ENCODE assay signal across 8 cellular contexts in the genomic region with DNA sequence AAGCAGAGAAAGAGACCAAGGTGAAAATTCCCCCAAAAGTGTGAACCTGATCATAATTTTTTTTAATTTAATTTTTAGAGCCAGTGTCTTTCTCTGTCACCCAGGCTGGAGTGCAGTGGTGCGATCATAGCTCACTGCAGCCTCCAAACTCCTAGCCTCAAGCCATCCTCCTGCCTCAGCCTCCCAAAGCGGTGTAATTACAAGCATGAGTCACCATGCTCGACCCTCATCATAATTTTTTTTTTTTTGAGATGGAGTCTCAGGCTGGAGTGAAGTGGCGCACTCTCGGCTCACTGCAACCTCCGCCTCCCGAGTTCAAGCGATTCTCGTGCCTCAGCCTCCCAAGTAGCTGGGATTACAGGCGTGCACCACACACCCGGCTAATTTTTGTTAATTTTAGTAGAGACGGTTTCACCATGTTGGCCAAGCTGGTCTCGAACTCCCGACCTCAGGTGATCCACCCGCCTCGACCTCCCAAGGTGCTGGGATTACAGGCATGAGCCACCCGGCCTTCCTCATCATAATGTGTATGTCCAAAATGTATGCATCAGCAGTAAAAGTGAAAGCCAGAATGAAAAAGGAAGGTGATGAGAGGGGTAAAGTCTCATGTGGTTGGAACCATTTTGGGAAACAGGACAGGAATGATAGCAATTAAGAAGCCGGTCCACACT. TPM values are rescaled to one million over a fixed set of nuclear protein-coding genes. Genes with fewer than 3 reads are reported as not detected.
DNase-seq lines count a peak whose midpoint lies in the region; ATAC-seq, FAIRE-seq and TF ChIP-seq lines count a peak whose summit lies in the region.
"Not testable (repeated sequence)": the region's sequence is repeated elsewhere in the genome, so short reads cannot be mapped to it uniquely, and the experiment has no call there.

No MANE protein-coding gene starts in this region.

- H3K4ac ChIP-seq in neuronal stem cell (ENCODE audit: low read length), result not testable (repeated sequence)

- ATAC-seq in T-helper 17 cell; activated naive CD8-positive, alpha-beta T cell treated with anti-CD3 and anti-CD28 coated beads, Interleukin-2, amount 50 U/mL, for 24 hours: not testable (repeated sequence)

- not testable (repeated sequence) for H3K9ac ChIP-seq in endodermal cell (ENCODE audit: extremely low read depth, low read length, poor library complexity, severe bottlenecking); neuronal stem cell (ENCODE audit: low read depth, low read length, poor library complexity)
- H3K9ac ChIP-seq in kidney (ENCODE audit: low read length in 2 of 2) (peak overlapping the region; percentile 82 to 97), subcutaneous abdominal adipose tissue (ENCODE audit: low read length in 5 of 5) (peak overlapping the region; percentile 82 to 99 (median 96))

- H3K4me1 Mint-ChIP-seq in T-helper 17 cell, result peaks cover 28% of the 10 kb centered on the region
- peaks cover 31% of the 10 kb centered on the region for H3K4me1 Mint-ChIP-seq in activated naive CD8-positive, alpha-beta T cell treated with anti-CD3 and anti-CD28 coated beads, Interleukin-2, amount 50 U/mL, for 24 hours
- H3K4me1 Mint-ChIP-seq in endodermal cell, result peaks cover 14% of the 10 kb centered on the region

- 82% methylated on average over 12 to 18 of the region's 18 CpGs for WGBS in endodermal cell (ENCODE audit: insufficient coverage in 1 of 2, insufficient read length in 1 of 2), 2 experiments
- whole genome bisulfite sequencing in neuronal stem cell (ENCODE audit: extremely low coverage in 2 of 2, insufficient read length in 2 of 2, insufficient replicate concordance in 1 of 2), 2 donors, result no CpG with 5 or more reads among the region's 18 CpGs

- not testable (repeated sequence) for H2AK5ac ChIP-seq in neuronal stem cell (ENCODE audit: low read depth, low read length)

- not testable (repeated sequence) for H4K91ac ChIP-seq in neuronal stem cell (ENCODE audit: low read depth, low read length, poor library complexity)

- intact Hi-C loops in kidney (cut with DNase I), result not testable (repeated sequence)

- not testable (repeated sequence) for H3K27me3 Mint-ChIP-seq in T-helper 17 cell; activated naive CD8-positive, alpha-beta T cell treated with anti-CD3 and anti-CD28 coated beads, Interleukin-2, amount 50 U/mL, for 24 hours; endodermal cell (ENCODE audit: insufficient read depth)

- not testable (repeated sequence) for H3K79me1 ChIP-seq in neuronal stem cell (ENCODE audit: low read depth, low read length)

- peak overlapping the region; percentile 94 for H3K27ac ChIP-seq in HL-60 (replicated peaks)
- not testable (repeated sequence) for H3K27ac ChIP-seq in endodermal cell (ENCODE audit: low read depth, low read length)
- H3K27ac ChIP-seq in kidney (ENCODE audit: low read depth in 2 of 2, low read length in 2 of 2), result peak overlapping the region; percentile 86 to 93
- H3K27ac ChIP-seq in neuronal stem cell (replicated peaks; ENCODE audit: low read length), result peak overlapping the region; percentile 43
- H3K27ac ChIP-seq in subcutaneous abdominal adipose tissue (ENCODE audit: low read depth, low read length), result peak overlapping the region; percentile 97

- not testable (repeated sequence) for H3K18ac ChIP-seq in neuronal stem cell (ENCODE audit: low read length)

- not testable (repeated sequence) for H3K9me3 ChIP-seq in T-helper 17 cell (ENCODE audit: control insufficient read depth, low read length, poor library complexity, severe bottlenecking); endodermal cell (ENCODE audit: control insufficient read depth, low read length); kidney (ENCODE audit: control insufficient read depth in 1 of 2, low read length in 2 of 2); neuronal stem cell (replicated peaks in 1 of 2; ENCODE audit: control insufficient read depth in 2 of 2, insufficient read depth in 1 of 2, low read depth in 1 of 2, low read length in 2 of 2); subcutaneous abdominal adipose tissue (ENCODE audit: control insufficient read depth in 5 of 5, low read length in 5 of 5)

- POLR2A ChIA-PET in BJ (lab: Charles Lee), result not testable (repeated sequence)

- H3K14ac ChIP-seq in neuronal stem cell (ENCODE audit: low read length), result not testable (repeated sequence)

- not testable (repeated sequence) for H2BK120ac ChIP-seq in neuronal stem cell (ENCODE audit: low read depth, low read length)

- H3K36me3 Mint-ChIP-seq in T-helper 17 cell (ENCODE audit: low read depth), result not testable (repeated sequence)
- peaks cover 24% of the 10 kb centered on the region for H3K36me3 Mint-ChIP-seq in activated naive CD8-positive, alpha-beta T cell treated with anti-CD3 and anti-CD28 coated beads, Interleukin-2, amount 50 U/mL, for 24 hours (ENCODE audit: low read depth)
- peaks cover 22% of the 10 kb centered on the region for H3K36me3 Mint-ChIP-seq in endodermal cell (ENCODE audit: low read depth)

- not testable (repeated sequence) for H4K8ac ChIP-seq in neuronal stem cell (ENCODE audit: low read depth, low read length)

- H3K36me3 ChIP-seq in BJ (ENCODE audit: control insufficient read depth, insufficient read depth, low read length), result not testable (repeated sequence)
- H3K36me3 ChIP-seq in endodermal cell (ENCODE audit: control insufficient read depth, insufficient read depth, low read length) (peaks cover 28% of the 10 kb centered on the region), kidney (ENCODE audit: control insufficient read depth in 1 of 2, insufficient read depth in 2 of 2, low read length in 2 of 2) (peaks cover 3 to 14% of the 10 kb centered on the region in 2 donors), neuronal stem cell (replicated peaks in 1 of 2; ENCODE audit: control insufficient read depth in 2 of 2, insufficient read depth in 2 of 2, low read length in 2 of 2) (peaks cover 8 to 31% of the 10 kb centered on the region in 2 donors), subcutaneous abdominal adipose tissue (ENCODE audit: control insufficient read depth in 5 of 5, insufficient read depth in 5 of 5, low read length in 5 of 5) (peaks cover 4 to 19% (median 12%) of the 10 kb centered on the region in 5 donors)

- not testable (repeated sequence) for H2BK12ac ChIP-seq in neuronal stem cell (ENCODE audit: low read length)

- H3K27ac Mint-ChIP-seq in T-helper 17 cell, result peak overlapping the region; percentile 98
- H3K27ac Mint-ChIP-seq in activated naive CD8-positive, alpha-beta T cell treated with anti-CD3 and anti-CD28 coated beads, Interleukin-2, amount 50 U/mL, for 24 hours, result peak overlapping the region; percentile 93
- peak overlapping the region; percentile 100 for H3K27ac Mint-ChIP-seq in endodermal cell

- not testable (repeated sequence) for H3K4me1 ChIP-seq in endodermal cell (ENCODE audit: control insufficient read depth, insufficient read depth, low read length); kidney (ENCODE audit: control insufficient read depth in 1 of 2, insufficient read depth in 1 of 2, low read depth in 1 of 2, low read length in 2 of 2); neuronal stem cell (ENCODE audit: control insufficient read depth in 2 of 2, insufficient read depth in 1 of 2, low read depth in 1 of 2, low read length in 2 of 2)
- peaks cover 4 to 27% (median 24%) of the 10 kb centered on the region in 5 donors for H3K4me1 ChIP-seq in subcutaneous abdominal adipose tissue (ENCODE audit: control insufficient read depth in 5 of 5, insufficient read depth in 5 of 5, low read length in 5 of 5)

- H3K4me2 ChIP-seq in neuronal stem cell (ENCODE audit: insufficient read depth, low read length, poor library complexity, severe bottlenecking), result peak overlapping the region; percentile 97

- peak overlapping the region; percentile 63 for H3K4me3 ChIP-seq in BJ (ENCODE audit: low read depth, low read length)
- H3K4me3 ChIP-seq in HL-60 (replicated peaks; ENCODE audit: insufficient read depth, low read length), result peak overlapping the region; percentile 88
- H3K4me3 ChIP-seq in endodermal cell (ENCODE audit: low read length), result peak overlapping the region; percentile 98
- peak overlapping the region; percentile 95 to 98 for H3K4me3 ChIP-seq in kidney (ENCODE audit: low read length in 2 of 2)
- peak overlapping the region; percentile 76 to 89 for H3K4me3 ChIP-seq in neuronal stem cell (ENCODE audit: low read length in 2 of 2)
- peak overlapping the region; percentile 81 to 98 (median 96) for H3K4me3 ChIP-seq in subcutaneous abdominal adipose tissue (ENCODE audit: low read depth in 1 of 5, low read length in 5 of 5)

- H3K27me3 ChIP-seq in BJ (ENCODE audit: control insufficient read depth, insufficient read depth, low read length); HL-60 (ENCODE audit: insufficient read depth, poor library complexity, severe bottlenecking); endodermal cell (ENCODE audit: control insufficient read depth, insufficient read depth, low read length, poor library complexity, severe bottlenecking); neuronal stem cell (ENCODE audit: control insufficient read depth in 3 of 3, insufficient read depth in 3 of 3, low read depth in 1 of 3, low read length in 3 of 3); subcutaneous abdominal adipose tissue (ENCODE audit: control insufficient read depth in 5 of 5, insufficient read depth in 4 of 5, low read length in 5 of 5): not testable (repeated sequence)

- CTCF ChIA-PET in BJ (lab: Yijun Ruan, JAX), result not testable (repeated sequence)

- peak overlapping the region; percentile 88 for H2BK5ac ChIP-seq in neuronal stem cell (ENCODE audit: low read length)

- not testable (repeated sequence) for H2BK15ac ChIP-seq in neuronal stem cell (ENCODE audit: low read length)

- H3K23ac ChIP-seq in neuronal stem cell (ENCODE audit: low read depth, low read length, poor library complexity), result not testable (repeated sequence)

- peak overlapping the region; percentile 95 for H2AFZ ChIP-seq in neuronal stem cell (ENCODE audit: low read length)

- H3K4me3 Mint-ChIP-seq in T-helper 17 cell (peak overlapping the region; percentile 95), endodermal cell (peak overlapping the region; percentile 85)
- H3K4me3 Mint-ChIP-seq in activated naive CD8-positive, alpha-beta T cell treated with anti-CD3 and anti-CD28 coated beads, Interleukin-2, amount 50 U/mL, for 24 hours, result peak overlapping the region; percentile 92

- not testable (repeated sequence) for TF ChIP-seq CTCF in BJ (IDR thresholded peaks at IDR 0.05; ENCODE audit: insufficient read depth, low read depth, low read length); HL-60 (IDR thresholded peaks at IDR 0.05; ENCODE audit: insufficient read depth, low read length); endodermal cell (conservative IDR thresholded peaks at IDR 0.05); kidney (IDR thresholded peaks at IDR 0.05; ENCODE audit: borderline replicate concordance, extremely low read depth, insufficient read depth)

- not testable (repeated sequence) for H3K9me3 Mint-ChIP-seq in activated naive CD8-positive, alpha-beta T cell treated with anti-CD3 and anti-CD28 coated beads, Interleukin-2, amount 50 U/mL, for 24 hours; endodermal cell

- not testable (repeated sequence) for FAIRE-seq in kidney (lab: Jason Lieb, UNC)

- DNase-seq in BJ (ENCODE audit: low read depth); HL-60 (ENCODE audit: low read depth in 1 of 2, low spot score in 1 of 2); T-helper 17 cell; endodermal cell; kidney; neuronal stem cell (ENCODE audit: low spot score): not testable (repeated sequence)
- peak; percentile 8 for DNase-seq in activated naive CD8-positive, alpha-beta T cell treated with anti-CD3 and anti-CD28 coated beads, Interleukin-2, amount 50 U/mL, for 24 hours

RNA-seq across cellular contexts. Expression of a gene that starts 0.6 kb away (rescaled TPM):
- polyA plus RNA-seq in BJ (2011; rRNA removed), result 115 and 252 TPM in 2 replicates
- polyA minus RNA-seq in BJ (2011; rRNA and poly(A)+ RNA removed), result 28.3 and 28.9 TPM in 2 replicates
- 10 to 100 TPM; 66.6 to 72.8 TPM for total RNA-seq in T-helper 17 cell
- 100 to 1,000 TPM; 250 to 254 TPM for total RNA-seq in endodermal cell
- 287 TPM for polyA plus RNA-seq in endodermal cell (2013, experiment 1 of 2)
- polyA plus RNA-seq in endodermal cell (2013, experiment 2 of 2), result 280 TPM
- total RNA-seq in kidney, result 118 TPM
- 200 TPM for polyA plus RNA-seq in kidney (ENCODE audit: insufficient read depth, low read depth, low replicate concordance)
- 669 TPM for polyA plus RNA-seq in neuronal stem cell (2013, experiment 1 of 2)
- polyA plus RNA-seq in neuronal stem cell (2013, experiment 2 of 2), result 669 TPM

RNA-seq across cellular contexts. Expression of a gene that starts 25.7 kb away (rescaled TPM):
- polyA plus RNA-seq in BJ (2011; rRNA removed) (1.1 and 1.9 TPM in 2 replicates), kidney (ENCODE audit: insufficient read depth, low read depth, low replicate concordance) (0.41 TPM)
- polyA minus RNA-seq in BJ (2011; rRNA and poly(A)+ RNA removed), result 0.10 and 0.33 TPM in 2 replicates
- total RNA-seq in T-helper 17 cell (under 1 TPM; 0.39 to 0.65 TPM), endodermal cell (10 to 100 TPM; 16.4 to 23.0 TPM), kidney (0.76 TPM)
- 17.4 TPM for polyA plus RNA-seq in endodermal cell (2013, experiment 1 of 2)
- 17.7 TPM for polyA plus RNA-seq in endodermal cell (2013, experiment 2 of 2)
- 17.3 TPM for polyA plus RNA-seq in neuronal stem cell (2013, experiment 1 of 2)
- 18.2 TPM for polyA plus RNA-seq in neuronal stem cell (2013, experiment 2 of 2)

RNA-seq across cellular contexts. Expression of a gene that starts 32.2 kb away (rescaled TPM):
- polyA plus RNA-seq in BJ (2011; rRNA removed) (3.2 and 4.6 TPM in 2 replicates), kidney (ENCODE audit: insufficient read depth, low read depth, low replicate concordance) (14.3 TPM)
- polyA minus RNA-seq in BJ (2011; rRNA and poly(A)+ RNA removed), result 1.6 and 2.6 TPM in 2 replicates
- total RNA-seq in T-helper 17 cell (1 to 10 TPM; 1.1 to 2.0 TPM), endodermal cell (1 to 10 TPM; 3.9 to 4.2 TPM), kidney (5.8 TPM)
- polyA plus RNA-seq in endodermal cell (2013, experiment 1 of 2), result 1.7 TPM
- polyA plus RNA-seq in endodermal cell (2013, experiment 2 of 2), result 0.99 TPM
- polyA plus RNA-seq in neuronal stem cell (2013, experiment 1 of 2), result 1.3 TPM
- polyA plus RNA-seq in neuronal stem cell (2013, experiment 2 of 2), result 1.4 TPM
